ENCODE assay signal across 8 cellular contexts in genomic region chr2:217218269-217219140, GRCh38.
DNase-seq lines count a peak whose midpoint lies in the region; ATAC-seq, FAIRE-seq and TF ChIP-seq lines count a peak whose summit lies in the region.

No MANE protein-coding gene starts in this region.

- TF ChIP-seq RAD21 in GM12878 (IDR thresholded peaks at IDR 0.05; ENCODE audit: insufficient read depth, low read depth, low read length), result no peak

- no TSS peak for BruUV-seq in GM12878 (replicated peaks; lab: Mats Ljungman, UMichigan)

- SMC1A ChIA-PET in GM12878 (lab: Charles Lee; ENCODE audit: uncharacterized antibody, unreplicated experiment), result interaction anchor here (0.9 to 2.3 kb wide), 3 partner anchors 52 to 132 kb away, joined by 3 to 6 read pairs (median 4); no protein-coding TSS in a partner anchor

- CTCF ChIA-PET in GM12878 (lab: Yijun Ruan, JAX), result interaction anchor here (0.8 kb wide), 1 partner anchor 52 kb away, joined by 3 read pairs; no protein-coding TSS in a partner anchor

- TF ChIP-seq EP300 in GM12878 (IDR thresholded peaks at IDR 0.05; ENCODE audit: borderline replicate concordance in 1 of 2, control insufficient read depth in 1 of 2, low read depth in 2 of 2, low read length in 2 of 2) (peak; percentile 4 to 85; a peak in 3 of 4 replicates), stomach (IDR thresholded peaks at IDR 0.05) (no peak)

- TF ChIP-seq POLR2A in GM12878 (IDR thresholded peaks at IDR 0.05; ENCODE audit: low read depth, low read length), result no peak
- no peak for TF ChIP-seq POLR2A in stomach (IDR thresholded peaks at IDR 0.05)
- no peak for TF ChIP-seq POLR2A in thyroid gland (IDR thresholded peaks at IDR 0.05)

- WGBS in GM12878 (ENCODE audit: insufficient coverage, insufficient replicate concordance, low lambda C conversion rate, missing lambda C conversion rate), result 32% methylated on average over 5 of the region's 5 CpGs
- 67 to 75% (median 71%) methylated on average over 5 of the region's 5 CpGs for WGBS in stomach, 5 donors
- 78 to 83% methylated on average over 5 of the region's 5 CpGs for WGBS in thyroid gland, 2 donors

- POLR2A ChIA-PET in GM12878 (lab: Charles Lee), result no interaction called here

- peak; percentile 68 for DNase-seq in EH (ENCODE audit: low read depth)
- peak; percentile 44 for DNase-seq in GM20000 (ENCODE audit: low spot score)
- DNase-seq in GM12878 (ENCODE audit: low read depth, low spot score), result no peak
- DNase-seq in stomach, result no peak
- no peak for DNase-seq in DMS 273 treated with DMSO at 0.1 percent for 48 hours (lab: John Stamatoyannopoulos, UW)
- no peak for DNase-seq in thyroid gland
- DNase-seq in C1 segment of cervical spinal cord (lab: John Stamatoyannopoulos, UW), result no peak

- in situ Hi-C loops in GM12878 (cut with MboI), result no loop called here

- H3K4me3 ChIP-seq in GM12878, result no peak overlapping the region; the same call in 1 of the 2 replicates
- no peak overlapping the region for H3K4me3 ChIP-seq in stomach
- no peak overlapping the region for H3K4me3 ChIP-seq in thyroid gland (replicated peaks in 1 of 3)

- H3K36me3 ChIP-seq in GM12878 (ENCODE audit: control insufficient read depth in 2 of 2, insufficient read depth in 2 of 2, low read length in 1 of 2), result no peaks in the 10 kb centered on the region
- H3K36me3 ChIP-seq in stomach, result no peaks in the 10 kb centered on the region
- H3K36me3 ChIP-seq in thyroid gland, result no peaks in the 10 kb centered on the region

- RAD21 ChIA-PET in GM12878 (lab: Charles Lee; ENCODE audit: unreplicated experiment), result no interaction called here

- no peaks in the 10 kb centered on the region for H3K79me2 ChIP-seq in GM12878 (ENCODE audit: control insufficient read depth, insufficient read depth, low read length)

- FAIRE-seq in GM12878 (lab: Jason Lieb, UNC), result peak; percentile 95

- peak; percentile 59 for ATAC-seq in HG03460 (IDR thresholded peaks at IDR 0.05; ENCODE audit: unreplicated experiment)
- peak; percentile 75 for ATAC-seq in GM12878

- intact Hi-C loops in GM12878 (cut with micrococcal nuclease; ENCODE audit: unreplicated experiment) (no loop called here), stomach (cut with DNase I; ENCODE audit: low total_unique reads) (no loop called here), thyroid gland (cut with DNase I) (no loop called here)

- no peaks in the 10 kb centered on the region for H4K20me1 ChIP-seq in GM12878 (ENCODE audit: control insufficient read depth, insufficient read depth)

- peak overlapping the region; percentile 32 for H3K9ac ChIP-seq in GM12878 (ENCODE audit: control insufficient read depth, insufficient read depth, low read length)

- H3K9me3 ChIP-seq in GM12878 (replicated peaks; ENCODE audit: control insufficient read depth, insufficient read depth, low read length) (peaks cover 2% of the 10 kb centered on the region; the same call in 1 of the 3 replicates), stomach (no peaks in the 10 kb centered on the region), thyroid gland (no peaks in the 10 kb centered on the region)

- peak overlapping the region; percentile 54 for H3K4me2 ChIP-seq in GM12878 (ENCODE audit: control insufficient read depth, insufficient read depth)

- TF ChIP-seq CTCF in GM20000 (IDR thresholded peaks at IDR 0.05; ENCODE audit: extremely low read depth, missing control alignments) (no peak), GM12878 (IDR thresholded peaks at IDR 0.05 in 2 of 3, conservative IDR thresholded peaks at IDR 0.05 in 1 of 3; ENCODE audit: control insufficient read depth in 2 of 3, extremely low read depth in 1 of 3, insufficient read depth in 1 of 3, low read depth in 3 of 3, low read length in 3 of 3) (no peak), stomach (IDR thresholded peaks at IDR 0.05) (no peak), thyroid gland (IDR thresholded peaks at IDR 0.05) (no peak)

- peak overlapping the region; percentile 78 for H3K27ac ChIP-seq in GM12878 (ENCODE audit: control insufficient read depth, insufficient read depth)
- no peak overlapping the region for H3K27ac ChIP-seq in stomach
- no peak overlapping the region for H3K27ac ChIP-seq in thyroid gland

- H3K4me1 ChIP-seq in GM12878 (ENCODE audit: control insufficient read depth, insufficient read depth, low read length), result peaks cover 54% of the 10 kb centered on the region
- H3K4me1 ChIP-seq in stomach, result peaks cover 0 to 14% (median 3%) of the 10 kb centered on the region in 4 donors
- H3K4me1 ChIP-seq in thyroid gland, result peaks cover 0 to 14% of the 10 kb centered on the region in 2 donors

- no peak overlapping the region for H2AFZ ChIP-seq in GM12878 (ENCODE audit: control insufficient read depth, low read depth, low read length)

- H3K27me3 ChIP-seq in GM12878 (replicated peaks in 1 of 2; ENCODE audit: control insufficient read depth in 2 of 2, insufficient read depth in 2 of 2, low read length in 1 of 2), result no peaks in the 10 kb centered on the region
- no peaks in the 10 kb centered on the region for H3K27me3 ChIP-seq in stomach
- H3K27me3 ChIP-seq in thyroid gland, result no peaks in the 10 kb centered on the region

TF ChIP-seq in GM12878, 131 proteins besides CTCF, POLR2A, EP300 and RAD21 (continues in another document):
- TF ChIP-seq KLF5 (IDR thresholded peaks at IDR 0.05; ENCODE audit: partially characterized antibody), result no peak
- no peak for TF ChIP-seq SMAD5 (IDR thresholded peaks at IDR 0.05; ENCODE audit: low read depth)
- no peak for TF ChIP-seq HSF1 (IDR thresholded peaks at IDR 0.05; ENCODE audit: low read depth, low read length)
- no peak for TF ChIP-seq HDGF (IDR thresholded peaks at IDR 0.05)
- no peak for TF ChIP-seq MAX (IDR thresholded peaks at IDR 0.05; ENCODE audit: low read depth, low read length)
- no peak for TF ChIP-seq PAX8 (IDR thresholded peaks at IDR 0.05)
- TF ChIP-seq POLR2AphosphoS5 (IDR thresholded peaks at IDR 0.05; ENCODE audit: low read length), result no peak
- TF ChIP-seq ETV6 (conservative IDR thresholded peaks at IDR 0.05 in 1 of 2, IDR thresholded peaks at IDR 0.05 in 1 of 2; ENCODE audit: borderline replicate concordance in 1 of 2, low read depth in 1 of 2), result peak in 1 of 2 experiments; percentile 70; a peak in 1 of 4 replicates
- no peak for TF ChIP-seq HDAC6 (IDR thresholded peaks at IDR 0.05; ENCODE audit: unreplicated experiment)
- no peak for TF ChIP-seq YY1 (IDR thresholded peaks at IDR 0.05; ENCODE audit: low read depth, low read length)
- 0 out of 2 replicates have a peak, but pooled peaks have one; percentile 56 for TF ChIP-seq MTA3 (IDR thresholded peaks at IDR 0.05; ENCODE audit: borderline replicate concordance, low read length)
- TF ChIP-seq, protein P1, sequence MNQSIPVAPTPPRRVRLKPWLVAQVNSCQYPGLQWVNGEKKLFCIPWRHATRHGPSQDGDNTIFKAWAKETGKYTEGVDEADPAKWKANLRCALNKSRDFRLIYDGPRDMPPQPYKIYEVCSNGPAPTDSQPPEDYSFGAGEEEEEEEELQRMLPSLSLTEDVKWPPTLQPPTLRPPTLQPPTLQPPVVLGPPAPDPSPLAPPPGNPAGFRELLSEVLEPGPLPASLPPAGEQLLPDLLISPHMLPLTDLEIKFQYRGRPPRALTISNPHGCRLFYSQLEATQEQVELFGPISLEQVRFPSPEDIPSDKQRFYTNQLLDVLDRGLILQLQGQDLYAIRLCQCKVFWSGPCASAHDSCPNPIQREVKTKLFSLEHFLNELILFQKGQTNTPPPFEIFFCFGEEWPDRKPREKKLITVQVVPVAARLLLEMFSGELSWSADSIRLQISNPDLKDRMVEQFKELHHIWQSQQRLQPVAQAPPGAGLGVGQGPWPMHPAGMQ (IDR thresholded peaks at IDR 0.05; ENCODE audit: borderline replicate concordance), result no peak
- TF ChIP-seq WRNIP1 (IDR thresholded peaks at IDR 0.05; ENCODE audit: borderline replicate concordance, low read depth, low read length), result 0 out of 2 replicates have a peak, but pooled peaks have one; percentile 48
- TF ChIP-seq SMARCA5 (IDR thresholded peaks at IDR 0.05), result no peak; the same call in 1 of the 2 replicates
- TF ChIP-seq, protein P2, sequence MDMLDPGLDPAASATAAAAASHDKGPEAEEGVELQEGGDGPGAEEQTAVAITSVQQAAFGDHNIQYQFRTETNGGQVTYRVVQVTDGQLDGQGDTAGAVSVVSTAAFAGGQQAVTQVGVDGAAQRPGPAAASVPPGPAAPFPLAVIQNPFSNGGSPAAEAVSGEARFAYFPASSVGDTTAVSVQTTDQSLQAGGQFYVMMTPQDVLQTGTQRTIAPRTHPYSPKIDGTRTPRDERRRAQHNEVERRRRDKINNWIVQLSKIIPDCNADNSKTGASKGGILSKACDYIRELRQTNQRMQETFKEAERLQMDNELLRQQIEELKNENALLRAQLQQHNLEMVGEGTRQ (IDR thresholded peaks at IDR 0.05; ENCODE audit: borderline replicate concordance, low read depth, low read length), result peak; percentile 3; the same call in 1 of the 2 replicates
- TF ChIP-seq NR2C1 (IDR thresholded peaks at IDR 0.05), result no peak
- no peak for TF ChIP-seq FOXK2 (IDR thresholded peaks at IDR 0.05)
- TF ChIP-seq SUZ12 (IDR thresholded peaks at IDR 0.05; ENCODE audit: unreplicated experiment), result no peak
- TF ChIP-seq KDM1A (IDR thresholded peaks at IDR 0.05; ENCODE audit: borderline replicate concordance), result no peak
- TF ChIP-seq SMC3 (IDR thresholded peaks at IDR 0.05; ENCODE audit: borderline replicate concordance, low read length), result no peak
- peak; percentile 67 for TF ChIP-seq CBFB (IDR thresholded peaks at IDR 0.05; ENCODE audit: low read depth)
- TF ChIP-seq TCF12 (IDR thresholded peaks at IDR 0.05; ENCODE audit: low read depth, low read length), result peak; percentile 79
- no peak for TF ChIP-seq NR2C2 (IDR thresholded peaks at IDR 0.05; ENCODE audit: borderline replicate concordance, control insufficient read depth, insufficient read length, low read depth)
- TF ChIP-seq MEF2B (IDR thresholded peaks at IDR 0.05; ENCODE audit: partially characterized antibody, poor library complexity, severe bottlenecking), result peak; percentile 39

Comparison
In these comparisons a context has a peak if more than half of its experiments do, and no peak if none do; other contexts are left out.
1. DNase-seq: peak in EH (single experiment) and GM20000 (single experiment); none in GM12878 (single experiment), stomach (single experiment), DMS 273 treated with DMSO at 0.1 percent for 48 hours (single experiment), thyroid gland (0 of 2) and C1 segment of cervical spinal cord (0 of 14).